21 cellular contexts compared by ENCODE assay signal in the genomic region with DNA sequence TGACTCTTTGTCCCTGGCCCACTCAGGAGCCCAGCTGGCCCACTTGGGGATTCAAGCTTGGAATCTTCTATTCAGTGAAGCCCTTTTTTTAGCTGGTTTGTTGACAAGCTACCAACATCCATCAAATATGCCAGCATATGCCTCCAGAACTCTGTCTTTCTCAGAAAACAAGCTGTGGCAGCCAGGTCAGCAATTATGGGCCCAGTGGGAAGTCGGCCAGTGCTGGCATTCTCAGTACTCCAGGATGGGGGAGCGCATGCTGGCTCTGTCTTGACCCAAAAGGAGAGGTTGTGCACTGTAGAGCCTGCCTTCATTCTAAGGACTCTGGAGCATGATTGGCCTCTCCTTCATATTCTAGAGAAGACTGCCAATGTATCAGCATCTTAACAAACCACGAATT.
DNase-seq lines count a peak whose midpoint lies in the region; ATAC-seq, FAIRE-seq and TF ChIP-seq lines count a peak whose summit lies in the region.
"Had no signal": no experiment of that assay in that cellular context is flagged by ENCODE, and none has a peak within 500 bp of the region (broad histone marks: within the 10 kb centered on the region; RNA-seq: fewer than 3 reads in every experiment).

No MANE protein-coding gene starts in this region.

- H3K56ac ChIP-seq in H1 (replicated peaks; ENCODE audit: insufficient read length, low read depth, low read length), result no peak overlapping the region

- H4K8ac ChIP-seq in H1 (ENCODE audit: extremely low read depth, insufficient read depth, low read length), result no peak overlapping the region

- no peak overlapping the region for H2BK5ac ChIP-seq in H1 (ENCODE audit: low read depth, low read length)

- 50% methylated on average over 3 of the region's 3 CpGs for WGBS in right cardiac atrium
- WGBS in H1 (ENCODE audit: extremely low coverage in 1 of 2, insufficient coverage in 1 of 2, insufficient read length in 1 of 2, insufficient replicate concordance in 2 of 2, low coverage in 1 of 2, low lambda C conversion rate in 2 of 2, missing lambda C conversion rate in 1 of 2), 2 experiments, result 89% methylated on average over 3 of the region's 3 CpGs; no CpG with 5 or more reads in 1 of the 2 experiments

- intact Hi-C loops in right cardiac atrium (cut with DNase I), result no loop called here

- H3K36me3 ChIP-seq in right atrium auricular region, result no peaks in the 10 kb centered on the region
- no peaks in the 10 kb centered on the region for H3K36me3 ChIP-seq in H1 (ENCODE audit: control insufficient read depth in 2 of 4, insufficient read depth in 4 of 4, low read length in 3 of 4)
- H3K36me3 ChIP-seq: BLaER1 had no signal

- no peak overlapping the region for H3K14ac ChIP-seq in H1 (ENCODE audit: insufficient read length)

- no peak for FAIRE-seq in H1 (lab: Jason Lieb, UNC)
- FAIRE-seq: A204.1, GM12878 had no signal

- no peak overlapping the region for H3K23ac ChIP-seq in H1 (ENCODE audit: insufficient read length)

- CTCF ChIA-PET in H1 (lab: Charles Lee; ENCODE audit: partially characterized antibody), result no interaction called here

- H2BK15ac ChIP-seq in H1 (ENCODE audit: low read length), result no peak overlapping the region

- H3K4me3 ChIP-seq in right cardiac atrium (ENCODE audit: low read length), result no peak overlapping the region
- H3K4me3 ChIP-seq in right atrium auricular region, result no peak overlapping the region
- H3K4me3 ChIP-seq in H1 (ENCODE audit: extremely low read depth in 1 of 4, insufficient read depth in 2 of 4, low read depth in 3 of 4, low read length in 4 of 4), result no peak overlapping the region; a peak in 1 of 8 replicates
- H3K4me3 ChIP-seq: BLaER1, GM12878 had no signal

- H3K79me1 ChIP-seq in H1 (ENCODE audit: low read depth, low read length), result no peaks in the 10 kb centered on the region

- TF ChIP-seq CTCF in right atrium auricular region (IDR thresholded peaks at IDR 0.05) (no peak), H1 (IDR thresholded peaks at IDR 0.05; ENCODE audit: control extremely low read depth in 1 of 3, insufficient read depth in 1 of 3, low read depth in 1 of 3, low read length in 3 of 3) (no peak)

- DNase-seq in right cardiac atrium (peak in 2 of 3 donors; percentile 41 to 64), right atrium auricular region (ENCODE audit: low spot score) (no peak), H1 (ENCODE audit: low read depth in 1 of 2, low spot score in 2 of 2) (no peak), medulla oblongata (ENCODE audit: extremely low spot score) (peak; percentile 21), NCI-H82 treated with DMSO at 0.1 percent for 48 hours (lab: John Stamatoyannopoulos, UW; ENCODE audit: unreplicated experiment) (no peak), amniotic stem cell (lab: John Stamatoyannopoulos, UW) (no peak), SKM-1 (lab: John Stamatoyannopoulos, UW; ENCODE audit: unreplicated experiment) (no peak)
- DNase-seq in activated naive CD4-positive, alpha-beta T cell treated with anti-CD3 and anti-CD28 coated beads, Interleukin-2, amount 50 U/mL, for 16 hours, result no peak
- DNase-seq: CD4-positive, alpha-beta memory T cell; DMS153; HFFc6; KG1; NCI-H1930; NCI-H2171 treated with DMSO at 0.1 percent for 48 hours; NCI-H510A treated with DMSO at 0.1 percent for 48 hours; NCI-H774; OCI-M1; Right ventricle myocardium superior had no signal

- TF ChIP-seq RAD21 in H1 (IDR thresholded peaks at IDR 0.05 in 1 of 2, conservative IDR thresholded peaks at IDR 0.05 in 1 of 2; ENCODE audit: low read depth in 2 of 2, low read length in 2 of 2), result no peak

- no peak overlapping the region for H3K27ac ChIP-seq in right cardiac atrium (ENCODE audit: low read length)
- no peak overlapping the region for H3K27ac ChIP-seq in right atrium auricular region
- no peak overlapping the region for H3K27ac ChIP-seq in H1 (ENCODE audit: low read depth, low read length)
- H3K27ac ChIP-seq: BLaER1 had no signal

- H3K9ac ChIP-seq in H1 (replicated peaks in 1 of 4; ENCODE audit: extremely low read depth in 1 of 4, low read depth in 3 of 4, low read length in 3 of 4), result no peak overlapping the region
- H3K9ac ChIP-seq: BLaER1 had no signal

- no peaks in the 10 kb centered on the region for H3K79me2 ChIP-seq in H1 (ENCODE audit: control insufficient read depth in 1 of 2, insufficient read depth in 2 of 2, low read length in 2 of 2)

- H3K9me3 ChIP-seq in right cardiac atrium (ENCODE audit: control insufficient read depth, low read length), result no peaks in the 10 kb centered on the region
- H3K9me3 ChIP-seq in right atrium auricular region, result no peaks in the 10 kb centered on the region
- no peaks in the 10 kb centered on the region for H3K9me3 ChIP-seq in H1 (ENCODE audit: insufficient read depth in 2 of 2, low read depth in 1 of 2, low read length in 1 of 2)
- H3K9me3 ChIP-seq: BLaER1 had no signal

- H3K27me3 ChIP-seq in right cardiac atrium (ENCODE audit: control insufficient read depth, insufficient read depth) (no peaks in the 10 kb centered on the region), right atrium auricular region (no peaks in the 10 kb centered on the region), H1 (replicated peaks in 1 of 4; ENCODE audit: control insufficient read depth in 3 of 4, extremely low read depth in 1 of 4, insufficient read depth in 3 of 4, low read length in 3 of 4) (no peaks in the 10 kb centered on the region)
- H3K27me3 ChIP-seq: BLaER1 had no signal

- no peak overlapping the region for H3K18ac ChIP-seq in H1 (ENCODE audit: extremely low read depth, low read length)

- H4K20me1 ChIP-seq in H1 (replicated peaks in 1 of 2; ENCODE audit: control insufficient read depth in 1 of 2, insufficient read depth in 2 of 2, low read length in 2 of 2), result no peaks in the 10 kb centered on the region
- H4K20me1 ChIP-seq: BLaER1 had no signal

- no peak overlapping the region for H2BK12ac ChIP-seq in H1 (ENCODE audit: low read depth, low read length)

- H2AFZ ChIP-seq in H1 (ENCODE audit: low read length), result no peak overlapping the region

- H4K5ac ChIP-seq in H1 (ENCODE audit: insufficient read length, low read depth, low read length), result no peak overlapping the region

- H3K4me1 ChIP-seq in right cardiac atrium (ENCODE audit: control insufficient read depth, insufficient read depth, low read length) (no peaks in the 10 kb centered on the region), right atrium auricular region (no peaks in the 10 kb centered on the region), H1 (replicated peaks in 1 of 4; ENCODE audit: control insufficient read depth in 3 of 4, insufficient read depth in 4 of 4, low read length in 3 of 4) (peaks cover 0 to 4% (median 2%) of the 10 kb centered on the region in 4 experiments; a peak in 2 of 7 replicates)
- H3K4me1 ChIP-seq: BLaER1 had no signal

- POLR2A ChIA-PET in H1 (lab: Charles Lee; ENCODE audit: partially characterized antibody), result no interaction called here

- no peak overlapping the region for H2BK20ac ChIP-seq in H1 (ENCODE audit: low read length)

- H2BK120ac ChIP-seq in H1 (replicated peaks; ENCODE audit: low read depth, low read length), result no peak overlapping the region

- H4K91ac ChIP-seq in H1 (replicated peaks; ENCODE audit: insufficient read length, low read length), result no peak overlapping the region

- no peaks in the 10 kb centered on the region for H3K23me2 ChIP-seq in H1 (ENCODE audit: low read depth, low read length)

- no peak for TF ChIP-seq POLR2A in H1 (IDR thresholded peaks at IDR 0.05; ENCODE audit: control extremely low read depth in 1 of 2, low read depth in 2 of 2, low read length in 2 of 2)

- H3K4me2 ChIP-seq in H1 (ENCODE audit: insufficient read depth in 1 of 2, low read depth in 2 of 2, low read length in 2 of 2), result no peak overlapping the region
- H3K4me2 ChIP-seq: BLaER1 had no signal

- peak in 1 of 2 donors; percentile 70 for ATAC-seq in right cardiac atrium
- ATAC-seq: GM12878 had no signal

- TF ChIP-seq EP300 in H1 (IDR thresholded peaks at IDR 0.05; ENCODE audit: borderline replicate concordance in 1 of 2, low read depth in 2 of 2, low read length in 2 of 2), result no peak

- H2AK5ac ChIP-seq in H1 (ENCODE audit: low read depth, low read length), result no peak overlapping the region

- no peak overlapping the region for H3K4ac ChIP-seq in H1 (replicated peaks; ENCODE audit: insufficient read length, low read depth, low read length)

TF ChIP-seq in H1, 55 proteins besides CTCF, POLR2A, EP300 and RAD21:
- TF ChIP-seq JUND (IDR thresholded peaks at IDR 0.05; ENCODE audit: low read length), result no peak
- peak; percentile 31 for TF ChIP-seq NANOG (IDR thresholded peaks at IDR 0.05; ENCODE audit: insufficient read depth, low read depth, low read length, poor library complexity, severe bottlenecking)

Comparison
In these comparisons a context has a peak if more than half of its experiments do, and no peak if none do; other contexts are left out.
1. DNase-seq: peak in right cardiac atrium (2 of 3) and medulla oblongata (single experiment); none in right atrium auricular region (single experiment), H1 (0 of 2), activated naive CD4-positive, alpha-beta T cell treated with anti-CD3 and anti-CD28 coated beads, Interleukin-2, amount 50 U/mL, for 16 hours (single experiment), NCI-H82 treated with DMSO at 0.1 percent for 48 hours (single experiment), amniotic stem cell (single experiment) and SKM-1 (single experiment).